14 cellular contexts compared by ENCODE assay signal in the genomic region with DNA sequence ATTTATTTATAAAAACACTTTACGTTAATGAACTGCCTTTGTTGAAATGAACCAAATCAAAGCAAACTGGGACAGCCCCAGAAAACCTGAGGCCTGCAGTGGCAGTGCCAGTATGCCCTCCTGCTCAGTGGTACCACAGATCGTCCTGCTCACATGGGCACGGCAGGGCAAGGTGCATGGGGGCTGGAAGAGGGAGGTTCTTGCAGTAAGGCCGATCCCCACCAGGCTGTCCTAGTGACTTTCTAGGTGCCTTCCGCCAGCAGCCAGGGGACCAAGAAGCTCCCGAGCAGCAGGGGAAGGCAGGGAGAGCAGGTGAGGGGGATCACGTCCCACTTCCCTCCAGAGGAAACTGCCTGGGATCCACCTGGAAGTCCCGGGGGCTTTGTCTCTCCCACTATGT.
DNase-seq lines count a peak whose midpoint lies in the region; ATAC-seq and TF ChIP-seq lines count a peak whose summit lies in the region.
"Had no signal": no experiment of that assay in that cellular context is flagged by ENCODE, and none has a peak within 500 bp of the region (broad histone marks: within the 10 kb centered on the region; RNA-seq: fewer than 3 reads in every experiment).

No MANE protein-coding gene starts in this region.

- CTCF ChIA-PET in MCF 10A (lab: Yijun Ruan, JAX), result interaction anchor here (0.6 to 0.9 kb wide), 2 partner anchors 10 to 1563 kb away, joined by 4 to 7 read pairs; no protein-coding TSS in a partner anchor

- H3K27ac Mint-ChIP-seq in MCF 10A (ENCODE audit: low read depth, unreplicated experiment) (no peak overlapping the region), glutamatergic neuron (ENCODE audit: unreplicated experiment) (no peak overlapping the region)
- H3K27ac Mint-ChIP-seq: CD4-positive, alpha-beta memory T cell had no signal

- DNase-seq in DND-41, result no peak
- DNase-seq in iPS-NIHi11 (ENCODE audit: low spot score), result peak; percentile 37
- no peak for DNase-seq in MCF 10A (ENCODE audit: unreplicated experiment)
- DNase-seq in glutamatergic neuron, result no peak
- DNase-seq in GM19240 (ENCODE audit: insufficient read length, low spot score), result no peak
- DNase-seq: AML-193; CD4-positive, alpha-beta memory T cell; EL; MV-4-11; SJCRH30 had no signal

- H3K27ac ChIP-seq in BLaER1, result no peak overlapping the region
- peak overlapping the region; percentile 60 for H3K27ac ChIP-seq in DND-41 (ENCODE audit: low read length)
- peak overlapping the region; percentile 80 for H3K27ac ChIP-seq in VCaP
- H3K27ac ChIP-seq: SJCRH30 had no signal

- H3K9me3 Mint-ChIP-seq in MCF 10A (ENCODE audit: unreplicated experiment), result no peaks in the 10 kb centered on the region
- H3K9me3 Mint-ChIP-seq in glutamatergic neuron (ENCODE audit: unreplicated experiment), result peaks cover 8% of the 10 kb centered on the region
- H3K9me3 Mint-ChIP-seq: CD4-positive, alpha-beta memory T cell had no signal

- H2AFZ ChIP-seq in DND-41 (ENCODE audit: low read depth, low read length), result no peak overlapping the region

- H3K9ac ChIP-seq in BLaER1, result no peak overlapping the region
- H3K9ac ChIP-seq in DND-41 (ENCODE audit: low read depth, low read length), result no peak overlapping the region

- H3K4me3 Mint-ChIP-seq in MCF 10A (ENCODE audit: unreplicated experiment), result no peak overlapping the region
- no peak overlapping the region for H3K4me3 Mint-ChIP-seq in glutamatergic neuron (ENCODE audit: unreplicated experiment)
- H3K4me3 Mint-ChIP-seq: CD4-positive, alpha-beta memory T cell had no signal

- H3K79me2 ChIP-seq in DND-41 (ENCODE audit: insufficient read depth, low read length), result no peaks in the 10 kb centered on the region

- H3K4me1 Mint-ChIP-seq in MCF 10A (ENCODE audit: insufficient read depth, unreplicated experiment) (no peaks in the 10 kb centered on the region), glutamatergic neuron (ENCODE audit: low read depth, unreplicated experiment) (peaks cover 23% of the 10 kb centered on the region)

- TF ChIP-seq CTCF in DND-41 (IDR thresholded peaks at IDR 0.05; ENCODE audit: borderline replicate concordance, extremely low read depth, low read length, poor library complexity, severe bottlenecking) (no peak), VCaP (conservative IDR thresholded peaks at IDR 0.05) (no peak), MCF 10A (IDR thresholded peaks at IDR 0.05; ENCODE audit: unreplicated experiment) (no peak), glutamatergic neuron (IDR thresholded peaks at IDR 0.05; ENCODE audit: partially characterized antibody, unreplicated experiment) (no peak)

- peaks cover 93% of the 10 kb centered on the region for H3K4me1 ChIP-seq in BLaER1
- no peaks in the 10 kb centered on the region for H3K4me1 ChIP-seq in DND-41 (ENCODE audit: insufficient read depth, low read length)
- H3K4me1 ChIP-seq: HAP-1, SJCRH30 had no signal

- peak overlapping the region; percentile 89 for H3K4me2 ChIP-seq in BLaER1
- H3K4me2 ChIP-seq in DND-41 (ENCODE audit: insufficient read depth, low read length), result no peak overlapping the region

- H4K20me1 ChIP-seq in BLaER1 (peaks cover 14% of the 10 kb centered on the region), DND-41 (ENCODE audit: insufficient read depth, low read length) (no peaks in the 10 kb centered on the region)

- intact Hi-C loops in MCF 10A (cut with micrococcal nuclease), result no loop called here

- H3K4me3 ChIP-seq in BLaER1 (no peak overlapping the region), DND-41 (ENCODE audit: low read depth in 1 of 2, low read length in 2 of 2) (no peak overlapping the region)
- H3K4me3 ChIP-seq: HAP-1, SJCRH30 had no signal

- H3K27me3 Mint-ChIP-seq in MCF 10A (ENCODE audit: insufficient read depth, unreplicated experiment) (no peaks in the 10 kb centered on the region), glutamatergic neuron (ENCODE audit: unreplicated experiment) (peaks cover 4% of the 10 kb centered on the region)

- H3K9me3 ChIP-seq in BLaER1 (no peaks in the 10 kb centered on the region), DND-41 (ENCODE audit: insufficient read depth, low read length, severe bottlenecking) (no peaks in the 10 kb centered on the region)
- H3K9me3 ChIP-seq: HAP-1, SJCRH30 had no signal

- ATAC-seq in DND-41 (ENCODE audit: insufficient read depth, low read depth) (no peak), HG02852 (IDR thresholded peaks at IDR 0.05; ENCODE audit: unreplicated experiment) (no peak)

- H3K36me3 ChIP-seq in BLaER1 (peaks cover 8% of the 10 kb centered on the region), DND-41 (ENCODE audit: insufficient read depth, low read length) (peaks cover 53% of the 10 kb centered on the region)
- H3K36me3 ChIP-seq: HAP-1, SJCRH30 had no signal

- H3K36me3 Mint-ChIP-seq in MCF 10A (ENCODE audit: insufficient read depth, unreplicated experiment) (peaks cover 9% of the 10 kb centered on the region), glutamatergic neuron (ENCODE audit: unreplicated experiment) (no peaks in the 10 kb centered on the region)

- H3K27me3 ChIP-seq in BLaER1, result peaks cover 34% of the 10 kb centered on the region
- H3K27me3 ChIP-seq in DND-41 (ENCODE audit: insufficient read depth, low read length, poor library complexity), result no peaks in the 10 kb centered on the region
- H3K27me3 ChIP-seq: SJCRH30 had no signal

- POLR2A ChIA-PET in MCF 10A (lab: Yijun Ruan, JAX), result interaction anchor here (0.6 kb wide), 1 partner anchor 9 kb away, joined by 3 read pairs; no protein-coding TSS in a partner anchor

- BruUV-seq in MCF 10A (replicated peaks; lab: Mats Ljungman, UMichigan), result no TSS peak
